16 cellular contexts compared by ENCODE assay signal in the genomic region with DNA sequence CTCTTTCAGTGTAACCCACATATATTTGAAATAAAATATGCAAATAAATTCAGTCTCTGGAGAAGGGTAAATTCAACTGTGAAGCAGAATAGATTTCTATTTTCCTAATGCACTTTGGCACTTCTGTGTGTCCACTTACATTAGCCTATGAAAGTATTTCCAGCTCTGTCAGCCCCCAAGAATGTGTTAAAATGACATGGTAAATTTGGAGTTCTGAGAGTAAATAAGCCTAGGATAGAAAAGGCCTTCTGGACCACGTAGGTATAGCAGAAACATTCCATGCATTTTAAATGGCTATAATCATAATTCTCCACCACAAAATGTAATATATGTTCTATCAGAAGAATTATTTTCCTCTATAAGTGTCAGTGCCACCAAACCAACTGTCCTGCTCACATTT.
"Had no signal": no experiment of that assay in that cellular context is flagged by ENCODE, and none has a peak within 500 bp of the region (broad histone marks: within the 10 kb centered on the region; RNA-seq: fewer than 3 reads in every experiment).

No MANE protein-coding gene starts in this region.

- H3K27me3 ChIP-seq: neutrophil, sigmoid colon, spleen had no signal

- H3K9me3 ChIP-seq: neutrophil, sigmoid colon, spleen had no signal

- H3K79me2 ChIP-seq: parathyroid adenoma had no signal

- H2AFZ ChIP-seq: parathyroid adenoma had no signal

- H3K27ac ChIP-seq: neutrophil, parathyroid adenoma, sigmoid colon, spleen, WERI-Rb-1 had no signal

- ATAC-seq: activated naive CD4-positive, alpha-beta T cell treated with anti-CD3 and anti-CD28 coated beads, Interleukin-2, amount 50 U/mL, for 72 hours; left lobe of liver; natural killer cell; stimulated activated naive B cell treated with anti-CD40 and anti-IgM and Interleukin-4, amounts not matched to agents 10 μg/mL and 1 μg/mL and 100 μg/mL, for 72 hours had no signal

- H3K4me1 ChIP-seq: parathyroid adenoma, spleen had no signal

- DNase-seq: activated CD4-positive, alpha-beta T cell treated with anti-CD3 and anti-CD28 coated beads, Interleukin-2, amount 50 U/mL, for 4 hours; activated gamma-delta T cell treated with Interleukin-2 at 50 U/mL for 16 hours; cortex of kidney; effector CD8-positive, alpha-beta T cell; foreskin fibroblast; hippocampal formation; natural killer cell; sigmoid colon; spleen; stimulated activated naive B cell treated with anti-CD40 and anti-IgM and Interleukin-4, amounts not matched to agents 10 μg/mL and 1 μg/mL and 100 μg/mL, for 72 hours; WERI-Rb-1 had no signal

- H3K36me3 ChIP-seq: neutrophil, sigmoid colon, spleen, WERI-Rb-1 had no signal

- H3K9ac ChIP-seq: parathyroid adenoma had no signal

- H3K4me3 ChIP-seq: lung, sigmoid colon, spleen had no signal
